22 cellular contexts compared by ENCODE assay signal in the genomic region with DNA sequence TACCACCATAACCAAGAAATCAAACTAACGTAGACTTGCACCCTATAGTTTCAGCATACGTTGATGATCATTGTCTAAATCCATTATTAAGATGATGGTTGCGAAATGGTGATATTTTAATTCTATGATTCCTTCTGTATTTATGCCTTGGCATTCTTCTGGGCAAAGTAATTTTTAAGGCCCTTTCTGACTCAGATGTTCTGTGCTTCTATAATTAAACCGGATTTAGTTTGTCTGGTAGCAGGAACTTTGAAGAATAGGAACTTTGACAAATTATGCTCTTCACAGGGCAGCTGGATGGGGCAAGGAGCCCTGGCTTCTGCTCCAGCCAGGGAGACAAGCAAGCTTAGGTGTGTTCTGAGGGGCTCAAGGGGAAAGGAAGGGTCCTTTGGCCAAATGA. TPM values are rescaled to one million over a fixed set of nuclear protein-coding genes. Genes with fewer than 3 reads are reported as not detected.
"Had no signal": no experiment of that assay in that cellular context is flagged by ENCODE, and none has a peak within 500 bp of the region (broad histone marks: within the 10 kb centered on the region; RNA-seq: fewer than 3 reads in every experiment).

No MANE protein-coding gene starts in this region.

- H3K4me1 Mint-ChIP-seq: memory B cell, mesothelial cell of epicardium, neural progenitor cell had no signal

- H3K9me3 Mint-ChIP-seq: memory B cell; natural killer cell treated with Interleukin-12 subunit alpha and Interleukin-12 subunit beta and Interleukin-15 and Interleukin-18, amount 100 ng/mL, for 72 hours; neural progenitor cell had no signal

- H3K27me3 ChIP-seq: gastroesophageal sphincter, neural progenitor cell, ovary, transverse colon had no signal

- H3K9me3 ChIP-seq: gastroesophageal sphincter, left ventricle myocardium inferior, lower lobe of right lung, ovary, stomach, thoracic aorta, transverse colon had no signal

- H3K4me3 Mint-ChIP-seq: memory B cell; mesothelial cell of epicardium; natural killer cell treated with Interleukin-12 subunit alpha and Interleukin-12 subunit beta and Interleukin-15 and Interleukin-18, amount 100 ng/mL, for 72 hours; neural progenitor cell had no signal

- ATAC-seq: esophagus mucosa; gastroesophageal sphincter; left cardiac atrium; lower lobe of right lung; natural killer cell treated with Interleukin-12 subunit alpha and Interleukin-12 subunit beta and Interleukin-15 and Interleukin-18, amount 100 ng/mL, for 72 hours; right cardiac atrium had no signal

- H2AFZ ChIP-seq: neural progenitor cell had no signal

- DNase-seq: effector memory CD4-positive, alpha-beta T cell; kidney; left cardiac atrium; left ventricle myocardium inferior; lower lobe of right lung; nucleus accumbens; ovary; right cardiac atrium; stimulated activated CD4-positive, alpha-beta T cell treated with anti-CD3 and anti-CD28 coated beads, Interleukin-4, amount 100 ng/mL, for 24 hours; stimulated activated naive CD4-positive, alpha-beta T cell; stomach; substantia nigra; transverse colon had no signal

- H3K36me3 ChIP-seq: gastroesophageal sphincter, left ventricle myocardium inferior, lower lobe of right lung, neural progenitor cell, ovary, stomach, thoracic aorta, transverse colon had no signal

- H3K4me3 ChIP-seq: gastroesophageal sphincter, left ventricle myocardium inferior, lower lobe of right lung, neural progenitor cell, ovary, stomach, thoracic aorta, transverse colon had no signal

- H3K36me3 Mint-ChIP-seq: memory B cell; mesothelial cell of epicardium; natural killer cell treated with Interleukin-12 subunit alpha and Interleukin-12 subunit beta and Interleukin-15 and Interleukin-18, amount 100 ng/mL, for 72 hours; neural progenitor cell had no signal

- H3K9ac ChIP-seq: neural progenitor cell had no signal

- H3K27ac ChIP-seq: gastroesophageal sphincter, left ventricle myocardium inferior, lower lobe of right lung, neural progenitor cell, ovary, stomach, transverse colon had no signal

- H3K4me1 ChIP-seq: gastroesophageal sphincter, left ventricle myocardium inferior, lower lobe of right lung, neural progenitor cell, stomach, transverse colon had no signal

- H3K27ac Mint-ChIP-seq: memory B cell; mesothelial cell of epicardium; natural killer cell treated with Interleukin-12 subunit alpha and Interleukin-12 subunit beta and Interleukin-15 and Interleukin-18, amount 100 ng/mL, for 72 hours; neural progenitor cell had no signal

- H3K4me2 ChIP-seq: neural progenitor cell had no signal

RNA-seq across cellular contexts. Expression of a gene that starts 23.8 kb away (rescaled TPM):
- total RNA-seq: esophagus mucosa; gastroesophageal sphincter; kidney; left cardiac atrium; left ventricle myocardium inferior; lower lobe of right lung; mucosa of gallbladder; natural killer cell treated with Interleukin-12 subunit alpha and Interleukin-12 subunit beta and Interleukin-15 and Interleukin-18, amount 100 ng/mL, for 72 hours; posterior vena cava; right cardiac atrium; stomach; thoracic aorta had no signal
- polyA plus RNA-seq: right cardiac atrium, stomach had no signal
